In the genomic region with DNA sequence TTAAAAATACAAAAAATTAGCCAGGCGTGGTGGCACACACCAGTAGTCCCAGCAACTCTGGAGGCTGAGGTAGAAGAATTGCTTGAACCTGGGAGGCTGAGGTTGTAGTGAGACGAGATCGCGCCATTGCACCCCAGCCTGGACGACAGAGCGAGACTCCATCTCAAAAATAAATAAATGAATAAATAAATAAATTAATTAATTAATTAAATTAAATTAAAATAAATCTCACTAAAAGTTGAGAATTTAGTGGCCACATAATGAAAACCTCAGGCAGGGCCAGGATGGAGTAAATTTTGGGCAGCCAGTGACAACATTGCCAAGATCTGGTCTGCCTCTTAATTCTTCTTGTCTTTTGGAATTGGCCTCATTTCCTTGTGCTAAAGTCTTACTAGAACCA, we compare ENCODE assay signal across 26 cellular contexts.
"Had no signal": no experiment of that assay in that cellular context is flagged by ENCODE, and none has a peak within 500 bp of the region (broad histone marks: within the 10 kb centered on the region; RNA-seq: fewer than 3 reads in every experiment).

No MANE protein-coding gene starts in this region.

- ATAC-seq: effector memory CD8-positive, alpha-beta T cell; esophagus mucosa; foreskin keratinocyte; gastrocnemius medialis; gastroesophageal sphincter; heart left ventricle; heart right ventricle had no signal

- H3K9me3 Mint-ChIP-seq: dendritic cell treated with granulocyte-macrophage colony-stimulating factor and Interleukin-4, amounts not matched to agents 40 ng/mL and 50 ng/mL, for 4 days; endodermal cell had no signal

- DNase-seq: colonic mucosa; cortex of kidney; dermis blood vessel endothelial cell; dorsolateral prefrontal cortex; effector CD4-positive, alpha-beta T cell; effector CD8-positive, alpha-beta T cell; effector memory CD4-positive, alpha-beta T cell; effector memory CD8-positive, alpha-beta T cell; endodermal cell; erythroblast; esophagus squamous epithelium; foreskin fibroblast; foreskin keratinocyte; foreskin melanocyte; gastrocnemius medialis; glutamatergic neuron; head of caudate nucleus; heart left ventricle; heart right ventricle had no signal

- H3K4me1 Mint-ChIP-seq: endodermal cell had no signal

- H3K27me3 Mint-ChIP-seq: dendritic cell treated with granulocyte-macrophage colony-stimulating factor and Interleukin-4, amounts not matched to agents 40 ng/mL and 50 ng/mL, for 4 days; effector memory CD8-positive, alpha-beta T cell had no signal

- H3K27ac Mint-ChIP-seq: dendritic cell treated with granulocyte-macrophage colony-stimulating factor and Interleukin-4, amounts not matched to agents 40 ng/mL and 50 ng/mL, for 4 days; effector memory CD8-positive, alpha-beta T cell; endodermal cell had no signal

- H3K4me3 Mint-ChIP-seq: dendritic cell treated with granulocyte-macrophage colony-stimulating factor and Interleukin-4, amounts not matched to agents 40 ng/mL and 50 ng/mL, for 4 days; effector memory CD8-positive, alpha-beta T cell; endodermal cell had no signal

- FAIRE-seq: colon, endometrium, endothelial cell of umbilical vein, frontal cortex had no signal
